In the genomic region with DNA sequence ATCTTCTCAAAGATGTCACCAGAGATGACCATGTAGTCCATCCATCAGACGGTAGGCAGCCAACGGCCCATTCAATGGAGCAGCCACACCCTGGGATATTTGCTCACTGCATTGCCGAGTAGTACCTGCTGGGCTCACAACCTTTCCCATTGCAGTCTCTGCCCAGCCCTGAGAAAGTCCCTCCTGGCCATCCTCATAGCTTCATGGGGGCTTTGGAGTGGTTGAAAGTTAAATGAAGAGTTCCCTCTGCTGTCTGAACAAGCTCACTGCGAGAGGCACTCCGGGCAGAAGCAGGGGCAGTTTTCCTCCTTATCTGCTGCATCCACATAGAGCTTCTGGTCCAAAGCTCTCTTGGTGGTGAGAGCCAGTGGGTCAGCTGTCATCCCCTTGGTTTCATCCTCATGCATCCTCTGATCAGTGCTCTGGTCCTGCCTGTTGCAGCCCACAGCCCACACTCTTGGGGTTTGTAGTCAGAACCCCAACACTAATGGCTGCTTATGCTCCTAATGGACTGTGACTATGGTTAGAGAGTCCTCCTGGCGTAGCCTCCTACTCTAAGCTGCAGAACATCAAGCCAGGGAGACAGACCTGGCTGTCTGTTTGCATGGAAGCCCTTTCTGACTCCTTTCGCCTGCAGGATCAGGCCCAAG, we compare ENCODE assay signal across 8 cellular contexts. TPM values are rescaled to one million over a fixed set of nuclear protein-coding genes. Genes with fewer than 3 reads are reported as not detected.
DNase-seq lines count a peak whose midpoint lies in the region; ATAC-seq and TF ChIP-seq lines count a peak whose summit lies in the region.

No MANE protein-coding gene starts in this region.

- no peak overlapping the region for H2AFZ ChIP-seq in OCI-LY1 (ENCODE audit: low read length)

- no peaks in the 10 kb centered on the region for H3K27me3 ChIP-seq in OCI-LY1 (ENCODE audit: insufficient read depth, low read length)

- no peaks in the 10 kb centered on the region for H3K9me3 Mint-ChIP-seq in central memory CD8-positive, alpha-beta T cell

- no peaks in the 10 kb centered on the region for H3K9me2 ChIP-seq in OCI-LY1 (ENCODE audit: low read depth, low read length)

- H3K79me2 ChIP-seq in OCI-LY1 (ENCODE audit: insufficient read depth, low read length): no peaks in the 10 kb centered on the region

- H3K4me2 ChIP-seq in OCI-LY1 (ENCODE audit: low read length): peak overlapping the region; percentile 53; the same call in 1 of the 2 replicates

- ATAC-seq in central memory CD8-positive, alpha-beta T cell (replicated peaks; ENCODE audit: extremely low read depth, poor library complexity, severe bottlenecking): no peak
- ATAC-seq in mucosa of descending colon (peak; percentile 42), HG03196 (IDR thresholded peaks at IDR 0.05; ENCODE audit: unreplicated experiment) (no peak), HG03039 (IDR thresholded peaks at IDR 0.05; ENCODE audit: unreplicated experiment) (no peak)

- DNase-seq in Caki2 (ENCODE audit: low read depth) (peak; percentile 64), mucosa of descending colon (peak in 1 of 3 donors; percentile 36), OCI-M2 (lab: John Stamatoyannopoulos, UW; ENCODE audit: unreplicated experiment) (no peak)
- no peak for DNase-seq in central memory CD8-positive, alpha-beta T cell (ENCODE audit: low spot score in 2 of 2)

- H3K9ac ChIP-seq in OCI-LY1 (ENCODE audit: low read length): peak overlapping the region; percentile 51; the same call in 1 of the 2 replicates

- peaks cover 24% of the 10 kb centered on the region for H3K36me3 Mint-ChIP-seq in central memory CD8-positive, alpha-beta T cell (ENCODE audit: insufficient read depth)

- peak overlapping the region; percentile 80 for H3K27ac Mint-ChIP-seq in central memory CD8-positive, alpha-beta T cell (ENCODE audit: low read depth)

- no peaks in the 10 kb centered on the region for H3K9me3 ChIP-seq in HEK293 (ENCODE audit: control insufficient read depth, insufficient read depth, low read depth, low read length)
- no peaks in the 10 kb centered on the region for H3K9me3 ChIP-seq in OCI-LY1 (ENCODE audit: low read length)
- H3K9me3 ChIP-seq in mucosa of descending colon: no peaks in the 10 kb centered on the region

- H3K27ac ChIP-seq in HEK293 (ENCODE audit: extremely low read depth, low read depth, low read length) (peak overlapping the region; percentile 9; the same call in 1 of the 2 replicates), OCI-LY1 (ENCODE audit: low read depth, low read length, poor library complexity, severe bottlenecking) (peak overlapping the region; percentile 97)

- intact Hi-C loops in mucosa of descending colon (cut with DNase I, micrococcal nuclease): no loop called here

- peaks cover 9% of the 10 kb centered on the region for H3K4me1 ChIP-seq in HEK293 (ENCODE audit: control insufficient read depth, insufficient read depth, low read length)
- H3K4me1 ChIP-seq in OCI-LY1 (ENCODE audit: insufficient read depth, low read length, severe bottlenecking): peaks cover 67% of the 10 kb centered on the region
- H3K4me1 ChIP-seq in mucosa of descending colon (ENCODE audit: low read depth): peaks cover 2% of the 10 kb centered on the region

- POLR2A ChIA-PET in HEK293 (lab: Yijun Ruan, JAX): interaction anchor here (0.6 to 1.3 kb wide), 6 partner anchors 12 to 232 kb away, joined by 3 to 4 read pairs (median 4); no protein-coding TSS in a partner anchor

- H3K4me3 Mint-ChIP-seq in central memory CD8-positive, alpha-beta T cell: peak overlapping the region; percentile 35

- H3K36me3 ChIP-seq in HEK293 (ENCODE audit: control insufficient read depth in 2 of 2, insufficient read depth in 1 of 2, low read length in 2 of 2) (no peaks in the 10 kb centered on the region), OCI-LY1 (ENCODE audit: insufficient read depth, low read length) (peaks cover 38% of the 10 kb centered on the region), mucosa of descending colon (ENCODE audit: low read depth) (no peaks in the 10 kb centered on the region)

- in situ Hi-C loops in Caki2 (cut with HindIII; ENCODE audit: low pct_unique_long_range_greater_than_20kb, low sequenced_read_pairs): no loop called here

- no peaks in the 10 kb centered on the region for H4K20me1 ChIP-seq in OCI-LY1 (ENCODE audit: insufficient read depth, low read length)

- no peaks in the 10 kb centered on the region for H3K27me3 Mint-ChIP-seq in central memory CD8-positive, alpha-beta T cell

- TF ChIP-seq CTCF in HEK293 (tag by site-specific recombination; IDR thresholded peaks at IDR 0.05) (peak; percentile 49), OCI-LY1 (IDR thresholded peaks at IDR 0.05; ENCODE audit: low read length) (peak; percentile 73), mucosa of descending colon (IDR thresholded peaks at IDR 0.05) (peak; percentile 7)

- CTCF ChIA-PET in HEK293 (lab: Yijun Ruan, JAX): interaction anchor here (0.6 to 10.6 kb wide), 65 partner anchors 8 to 1264 kb away, joined by 3 to 311 read pairs (median 5); partner anchors contain the start of genes TEX48 and TNFSF15

- H3F3A ChIP-seq in OCI-LY1 (ENCODE audit: insufficient read depth, low read length): peaks cover 10% of the 10 kb centered on the region; the same call in 1 of the 2 replicates

- no peak overlapping the region for H3K4me3 ChIP-seq in HEK293 (ENCODE audit: low read depth, low read length)
- no peak overlapping the region for H3K4me3 ChIP-seq in OCI-LY1 (ENCODE audit: low read depth, low read length, poor library complexity, severe bottlenecking)
- H3K4me3 ChIP-seq in mucosa of descending colon: no peak overlapping the region

- H3K4me1 Mint-ChIP-seq in central memory CD8-positive, alpha-beta T cell: peaks cover 68% of the 10 kb centered on the region

TF ChIP-seq in HEK293, 187 proteins besides CTCF, POLR2A, EP300 and RAD21:
- no peak for TF ChIP-seq ZNF544 (tag by site-specific recombination; IDR thresholded peaks at IDR 0.05)
- TF ChIP-seq ZSCAN23 (tag by site-specific recombination; IDR thresholded peaks at IDR 0.05): no peak
- no peak for TF ChIP-seq BCL11B (tag by site-specific recombination; IDR thresholded peaks at IDR 0.05; ENCODE audit: low read depth)
- no peak for TF ChIP-seq ZNF16 (tag by site-specific recombination; IDR thresholded peaks at IDR 0.05; ENCODE audit: low read depth)
- TF ChIP-seq ZNF654 (tag by site-specific recombination; IDR thresholded peaks at IDR 0.05; ENCODE audit: low read depth): peak; percentile 69
- TF ChIP-seq ZNF747 (tag by site-specific recombination; IDR thresholded peaks at IDR 0.05): no peak
- TF ChIP-seq ZNF423 (tag by site-specific recombination; IDR thresholded peaks at IDR 0.05): no peak
- TF ChIP-seq, protein P1, sequence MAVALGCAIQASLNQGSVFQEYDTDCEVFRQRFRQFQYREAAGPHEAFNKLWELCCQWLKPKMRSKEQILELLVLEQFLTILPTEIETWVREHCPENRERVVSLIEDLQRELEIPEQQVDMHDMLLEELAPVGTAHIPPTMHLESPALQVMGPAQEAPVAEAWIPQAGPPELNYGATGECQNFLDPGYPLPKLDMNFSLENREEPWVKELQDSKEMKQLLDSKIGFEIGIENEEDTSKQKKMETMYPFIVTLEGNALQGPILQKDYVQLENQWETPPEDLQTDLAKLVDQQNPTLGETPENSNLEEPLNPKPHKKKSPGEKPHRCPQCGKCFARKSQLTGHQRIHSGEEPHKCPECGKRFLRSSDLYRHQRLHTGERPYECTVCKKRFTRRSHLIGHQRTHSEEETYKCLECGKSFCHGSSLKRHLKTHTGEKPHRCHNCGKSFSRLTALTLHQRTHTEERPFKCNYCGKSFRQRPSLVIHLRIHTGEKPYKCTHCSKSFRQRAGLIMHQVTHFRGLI (tag by site-specific recombination; IDR thresholded peaks at IDR 0.05): peak; percentile 64; the same call in 1 of the 2 replicates

RNA-seq across cellular contexts. Expression of gene TNFSF8, which starts 23.3 kb away (rescaled TPM):
- total RNA-seq in Caki2 (2014; rRNA removed; shearing (Covaris generic); ENCODE audit: low replicate concordance): not detected in 2 replicates
- total RNA-seq in mucosa of descending colon: 1 to 10 TPM; 1.0 to 1.3 (median 1.0) TPM

Comparison
In these comparisons a context has a peak if more than half of its experiments do, and no peak if none do; other contexts are left out.
1. CTCF ChIP-seq: peak in every context shown above with its lines; median percentile 73 in OCI-LY1; 49 in HEK293; 7 in mucosa of descending colon.